ENCODE assay signal across 18 cellular contexts in the genomic region with DNA sequence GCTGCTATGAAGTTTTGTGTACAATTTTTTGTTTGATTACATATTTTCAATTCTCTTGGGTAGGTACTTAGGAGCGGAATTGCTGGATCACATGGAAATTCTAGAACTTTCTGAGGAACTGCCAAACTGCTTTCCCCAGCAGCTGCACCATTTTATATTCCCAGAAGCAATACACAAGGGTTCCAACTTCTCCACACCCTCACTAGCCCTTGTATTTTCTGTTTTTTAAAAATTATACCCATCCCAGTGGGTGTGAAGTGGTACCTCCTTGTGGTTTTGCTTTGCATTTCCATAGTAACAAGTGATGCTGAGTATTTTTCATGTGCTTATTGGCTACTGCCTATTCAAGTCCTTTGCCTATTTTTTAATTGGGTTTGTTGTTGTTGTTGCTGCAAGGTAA. TPM values are rescaled to one million over a fixed set of nuclear protein-coding genes. Genes with fewer than 3 reads are reported as not detected.
A peak's percentile ranks its signal among the peaks of the same experiment; 100 is the strongest.
DNase-seq lines count a peak whose midpoint lies in the region; TF ChIP-seq lines count a peak whose summit lies in the region.
"Had no signal": no experiment of that assay in that cellular context is flagged by ENCODE, and none has a peak within 500 bp of the region (broad histone marks: within the 10 kb centered on the region; RNA-seq: fewer than 3 reads in every experiment).

No MANE protein-coding gene starts in this region.

- H3K36me3 ChIP-seq in adipocyte (ENCODE audit: control insufficient read depth, insufficient read depth, low read length, severe bottlenecking) = no peaks in the 10 kb centered on the region
- H3K36me3 ChIP-seq: BE2C, prostate gland had no signal

- H3K27me3 ChIP-seq in adipocyte (replicated peaks; ENCODE audit: control insufficient read depth, insufficient read depth, low read length) = no peaks in the 10 kb centered on the region
- H3K27me3 ChIP-seq: BE2C had no signal

- no peak overlapping the region for H3K27ac ChIP-seq in coronary artery
- H3K27ac ChIP-seq: prostate gland had no signal

- peaks cover 6% of the 10 kb centered on the region for H3K9me3 ChIP-seq in adipocyte (ENCODE audit: control insufficient read depth, low read length)
- H3K9me3 ChIP-seq: BE2C, prostate gland had no signal

- no peaks in the 10 kb centered on the region for H3K4me1 ChIP-seq in adipocyte (ENCODE audit: control insufficient read depth, insufficient read depth, low read length)
- H3K4me1 ChIP-seq: BE2C, prostate gland had no signal

- H3K4me3 ChIP-seq in Jurkat, Clone E6-1 (ENCODE audit: low read length) = no peak overlapping the region
- no peak overlapping the region for H3K4me3 ChIP-seq in adipocyte (ENCODE audit: low read length)
- no peak overlapping the region for H3K4me3 ChIP-seq in fibroblast of villous mesenchyme (ENCODE audit: low read depth, low read length)
- no peak overlapping the region for H3K4me3 ChIP-seq in coronary artery
- H3K4me3 ChIP-seq: prostate gland had no signal

- DNase-seq in EH (ENCODE audit: low read depth) (peak; percentile 36), adipocyte (ENCODE audit: low read depth) (peak; percentile 52), fibroblast of villous mesenchyme (ENCODE audit: low read depth) (peak; percentile 40), coronary artery (ENCODE audit: low spot score) (no peak), NCI-H1048 (lab: John Stamatoyannopoulos, UW) (no peak)
- DNase-seq in Jurkat, Clone E6-1 (ENCODE audit: low read depth, low spot score) = peak; percentile 74
- DNase-seq in stimulated activated CD4-positive, alpha-beta T cell treated with anti-CD3 and anti-CD28 coated beads, Interleukin-12 subunit alpha, Interleukin-12 subunit beta, amount 100 ng/mL, for 4 hours = no peak
- DNase-seq: activated CD4-positive, alpha-beta T cell treated with anti-CD3 and anti-CD28 coated beads, Interleukin-2, amount 50 U/mL, for 4 hours; BE2C; cerebellar nuclear complex; endodermal cell; GOT3; left colon; NCI-H1105 treated with DMSO at 0.1 percent for 48 hours; NCI-H2171 had no signal

- no peak overlapping the region for H3K9ac ChIP-seq in adipocyte (ENCODE audit: low read length)

- TF ChIP-seq CTCF in fibroblast of villous mesenchyme (IDR thresholded peaks at IDR 0.05; ENCODE audit: insufficient read depth, low read depth, low read length) = no peak
- no peak for TF ChIP-seq CTCF in coronary artery (IDR thresholded peaks at IDR 0.05)

RNA-seq across cellular contexts. Expression of a gene that starts 20.9 kb away (rescaled TPM):
- polyA plus RNA-seq in Jurkat, Clone E6-1 (2012; ENCODE audit: insufficient read depth, insufficient read length) = 8.3 TPM
- total RNA-seq in fibroblast of villous mesenchyme = not detected in 2 replicates
- total RNA-seq: endodermal cell, frontal cortex, left colon, neural crest cell had no signal

Comparison
In these comparisons a context has a peak if more than half of its experiments do, and no peak if none do; other contexts are left out.
1. DNase-seq: peak in EH (single experiment), Jurkat, Clone E6-1 (single experiment), adipocyte (single experiment) and fibroblast of villous mesenchyme (single experiment); none in coronary artery (single experiment), stimulated activated CD4-positive, alpha-beta T cell treated with anti-CD3 and anti-CD28 coated beads, Interleukin-12 subunit alpha, Interleukin-12 subunit beta, amount 100 ng/mL, for 4 hours (single experiment) and NCI-H1048 (single experiment).